9 cellular contexts compared by ENCODE assay signal in genomic region chr15:51227967-51228783, GRCh38.
DNase-seq lines count a peak whose midpoint lies in the region; ATAC-seq and TF ChIP-seq lines count a peak whose summit lies in the region.
"Had no signal": no experiment of that assay in that cellular context is flagged by ENCODE, and none has a peak within 500 bp of the region (broad histone marks: within the 10 kb centered on the region; RNA-seq: fewer than 3 reads in every experiment).

No MANE protein-coding gene starts in this region.

- H3K4me1 ChIP-seq in osteoblast (ENCODE audit: insufficient read depth, low read length) = peaks cover 40% of the 10 kb centered on the region

- H3K4me3 ChIP-seq in AG10803 (ENCODE audit: low read length) (no peak overlapping the region), choroid plexus epithelial cell (ENCODE audit: low read depth, low read length) (no peak overlapping the region), osteoblast (ENCODE audit: insufficient read depth, low read length) (peak overlapping the region; percentile 27), coronary artery (no peak overlapping the region)
- H3K4me3 ChIP-seq: SK-N-MC had no signal

- no peak overlapping the region for H2AFZ ChIP-seq in osteoblast (ENCODE audit: low read length)

- no peaks in the 10 kb centered on the region for H3K9me3 ChIP-seq in osteoblast (ENCODE audit: low read depth, low read length)

- no peaks in the 10 kb centered on the region for H3K79me2 ChIP-seq in osteoblast (ENCODE audit: insufficient read depth, low read length)

- no peaks in the 10 kb centered on the region for H3K36me3 ChIP-seq in osteoblast (ENCODE audit: insufficient read depth, low read length)

- H3K27ac ChIP-seq in osteoblast (ENCODE audit: low read depth, low read length) (peak overlapping the region; percentile 85), coronary artery (peak overlapping the region in 1 of 2 donors; percentile 56)
- H3K27ac ChIP-seq: SK-N-MC had no signal

- no peak for TF ChIP-seq CTCF in AG10803 (conservative IDR thresholded peaks at IDR 0.05; ENCODE audit: low read length)
- TF ChIP-seq CTCF in choroid plexus epithelial cell (conservative IDR thresholded peaks at IDR 0.05; ENCODE audit: low read depth, low read length) = no peak
- TF ChIP-seq CTCF in osteoblast (IDR thresholded peaks at IDR 0.05; ENCODE audit: extremely low read depth, low read depth, low read length) = no peak
- TF ChIP-seq CTCF in coronary artery (IDR thresholded peaks at IDR 0.05) = no peak

- peak; percentile 90 for DNase-seq in AG10803 (ENCODE audit: low read depth)
- peak; percentile 78 to 90 for DNase-seq in NOMO-1 (lab: John Stamatoyannopoulos, UW; ENCODE audit: unreplicated experiment in 2 of 2)
- peak; percentile 82 for DNase-seq in choroid plexus epithelial cell (ENCODE audit: low read depth)
- DNase-seq in osteoblast (ENCODE audit: insufficient read length, low spot score, missing footprints) = peak; percentile 88
- no peak for DNase-seq in NCI-H2227 (lab: John Stamatoyannopoulos, UW; ENCODE audit: unreplicated experiment)
- DNase-seq in coronary artery (ENCODE audit: low spot score) = no peak

- ATAC-seq in GM18858 (IDR thresholded peaks at IDR 0.05; ENCODE audit: unreplicated experiment) (peak; percentile 92), HG02943 (IDR thresholded peaks at IDR 0.05; ENCODE audit: low read depth, unreplicated experiment) (peak; percentile 82)

- H4K20me1 ChIP-seq in osteoblast (ENCODE audit: insufficient read depth, low read length) = no peaks in the 10 kb centered on the region

- no peaks in the 10 kb centered on the region for H3K27me3 ChIP-seq in osteoblast (ENCODE audit: insufficient read depth, low read length)

- H3K4me2 ChIP-seq in osteoblast (ENCODE audit: insufficient read depth, low read length) = peak overlapping the region; percentile 67

Comparison
In these comparisons a context has a peak if more than half of its experiments do, and no peak if none do; other contexts are left out.
1. DNase-seq: peak in AG10803 (single experiment), NOMO-1 (2 of 2), choroid plexus epithelial cell (single experiment) and osteoblast (single experiment); none in NCI-H2227 (single experiment) and coronary artery (single experiment).